ENCODE assay signal across 21 cellular contexts in genomic region chr18:11975721-11976120, GRCh38.
"Had no signal": no experiment of that assay in that cellular context is flagged by ENCODE, and none has a peak within 500 bp of the region (broad histone marks: within the 10 kb centered on the region; RNA-seq: fewer than 3 reads in every experiment).

No MANE protein-coding gene starts in this region.

- H3K9ac ChIP-seq: KMS-11 had no signal

- H3K36me3 ChIP-seq: SJSA1 had no signal

- H3K4me2 ChIP-seq: KMS-11 had no signal

- H3K27me3 ChIP-seq: SJSA1 had no signal

- H3K27ac ChIP-seq: HL-60, KMS-11, SJSA1 had no signal

- H3K4me3 ChIP-seq: SJSA1, SK-N-MC had no signal

- H3K9me3 ChIP-seq: SJSA1 had no signal

- DNase-seq: Kasumi-1, MM.1S, NCI-H1092 treated with DMSO at 0.1 percent for 48 hours, NCI-H1436, NCI-H187, NCI-H2029, NCI-H2081 treated with DMSO at 0.1 percent for 48 hours, NCI-H2171, NCI-H226, NCI-H446, NCI-H510A, NCI-H524 treated with DMSO at 0.1 percent for 48 hours, NCI-H69, NCI-H774, Right ventricle myocardium superior, RPMI8226, SIG-M5 had no signal
